In genomic region chr10:132363921-132364593, GRCh38 we compare ENCODE assay signal across 9 cellular contexts. TPM values are rescaled to one million over a fixed set of nuclear protein-coding genes. Genes with fewer than 3 reads are reported as not detected.
DNase-seq lines count a peak whose midpoint lies in the region; ATAC-seq, FAIRE-seq and TF ChIP-seq lines count a peak whose summit lies in the region.
"Had no signal": no experiment of that assay in that cellular context is flagged by ENCODE, and none has a peak within 500 bp of the region (broad histone marks: within the 10 kb centered on the region; RNA-seq: fewer than 3 reads in every experiment).

No MANE protein-coding gene starts in this region.

- H3K18ac ChIP-seq in H1 (ENCODE audit: extremely low read depth, low read length): no peak overlapping the region

- H3K14ac ChIP-seq in H1 (ENCODE audit: insufficient read length): no peak overlapping the region

- H3K4me3 ChIP-seq in H1 (ENCODE audit: extremely low read depth in 1 of 4, insufficient read depth in 2 of 4, low read depth in 3 of 4, low read length in 4 of 4) (no peak overlapping the region), neural progenitor cell (no peak overlapping the region), brain microvascular endothelial cell (ENCODE audit: low read depth, low read length) (no peak overlapping the region)

- H3K36me3 ChIP-seq in H1 (ENCODE audit: control insufficient read depth in 2 of 4, insufficient read depth in 4 of 4, low read length in 3 of 4): no peaks in the 10 kb centered on the region; a peak in 1 of 8 replicates
- no peaks in the 10 kb centered on the region for H3K36me3 ChIP-seq in neural progenitor cell
- H3K36me3 ChIP-seq in brain microvascular endothelial cell (replicated peaks): no peaks in the 10 kb centered on the region

- peaks cover 0 to 2% (median 0%) of the 10 kb centered on the region in 4 experiments; a peak in 1 of 7 replicates for H3K27me3 ChIP-seq in H1 (replicated peaks in 1 of 4; ENCODE audit: control insufficient read depth in 3 of 4, extremely low read depth in 1 of 4, insufficient read depth in 3 of 4, low read length in 3 of 4)
- no peaks in the 10 kb centered on the region for H3K27me3 ChIP-seq in neural progenitor cell
- no peaks in the 10 kb centered on the region for H3K27me3 ChIP-seq in brain microvascular endothelial cell (replicated peaks)

- H3K23me2 ChIP-seq in H1 (ENCODE audit: low read depth, low read length): peaks cover 7% of the 10 kb centered on the region; the same call in 1 of the 2 replicates

- H2BK20ac ChIP-seq in H1 (ENCODE audit: low read length): peak overlapping the region; percentile 1; the same call in 1 of the 2 replicates

- peak overlapping the region; percentile 100 for H3K4ac ChIP-seq in H1 (replicated peaks; ENCODE audit: insufficient read length, low read depth, low read length)

- peak overlapping the region; percentile 2; the same call in 1 of the 2 replicates for H2AK5ac ChIP-seq in H1 (ENCODE audit: low read depth, low read length)

- H3K9me3 ChIP-seq in H1 (ENCODE audit: insufficient read depth in 2 of 2, low read depth in 1 of 2, low read length in 1 of 2) (no peaks in the 10 kb centered on the region), neural progenitor cell (ENCODE audit: low read depth) (no peaks in the 10 kb centered on the region)

- H3K23ac ChIP-seq in H1 (ENCODE audit: insufficient read length): no peak overlapping the region

- H3K4me3 Mint-ChIP-seq in neural progenitor cell: no peak overlapping the region
- H3K4me3 Mint-ChIP-seq in glutamatergic neuron (ENCODE audit: unreplicated experiment): no peak overlapping the region

- peak overlapping the region; percentile 3; the same call in 1 of the 2 replicates for H2BK5ac ChIP-seq in H1 (ENCODE audit: low read depth, low read length)

- H3K4me2 ChIP-seq in H1 (ENCODE audit: insufficient read depth in 1 of 2, low read depth in 2 of 2, low read length in 2 of 2) (no peak overlapping the region), neural progenitor cell (no peak overlapping the region)

- CTCF ChIA-PET in GM10248 (lab: Yijun Ruan, JAX) (no interaction called here), H1 (lab: Charles Lee; ENCODE audit: partially characterized antibody) (interaction anchor here (1.0 to 4.8 kb wide), 9 partner anchors 9 to 289 kb away, joined by 3 to 54 read pairs (median 9); no protein-coding TSS in a partner anchor)

- no peak overlapping the region for H3K27ac Mint-ChIP-seq in neural progenitor cell
- H3K27ac Mint-ChIP-seq in glutamatergic neuron (ENCODE audit: unreplicated experiment): no peak overlapping the region

- TF ChIP-seq CTCF in GM10248 (IDR thresholded peaks at IDR 0.05; ENCODE audit: control extremely low read depth, extremely low read depth, low read depth, missing control alignments) (no peak), H1 (IDR thresholded peaks at IDR 0.05; ENCODE audit: control extremely low read depth in 1 of 3, insufficient read depth in 1 of 3, low read depth in 1 of 3, low read length in 3 of 3) (no peak), neural progenitor cell (IDR thresholded peaks at IDR 0.05) (no peak), brain microvascular endothelial cell (IDR thresholded peaks at IDR 0.05; ENCODE audit: low read depth, low read length, missing control alignments) (no peak), glutamatergic neuron (IDR thresholded peaks at IDR 0.05; ENCODE audit: partially characterized antibody, unreplicated experiment) (no peak)

- H3K4me1 Mint-ChIP-seq in neural progenitor cell (peaks cover 10% of the 10 kb centered on the region), glutamatergic neuron (ENCODE audit: low read depth, unreplicated experiment) (no peaks in the 10 kb centered on the region)

- H2BK15ac ChIP-seq in H1 (ENCODE audit: low read length): 0 out of 2 replicates have a peak overlapping the region, but pooled peaks have one; percentile 5

- no peak overlapping the region for H2AFZ ChIP-seq in H1 (ENCODE audit: low read length)
- H2AFZ ChIP-seq in neural progenitor cell (replicated peaks): no peak overlapping the region

- peak overlapping the region; percentile 99 for H4K91ac ChIP-seq in H1 (replicated peaks; ENCODE audit: insufficient read length, low read length)

- H3K9ac ChIP-seq in H1 (replicated peaks in 1 of 4; ENCODE audit: extremely low read depth in 1 of 4, low read depth in 3 of 4, low read length in 3 of 4) (peak overlapping the region in 1 of 4 experiments; percentile 0; a peak in 1 of 7 replicates), neural progenitor cell (no peak overlapping the region)

- H4K5ac ChIP-seq in H1 (ENCODE audit: insufficient read length, low read depth, low read length): peak overlapping the region; percentile 2

- 66 to 100% methylated on average over 3 to 16 of the region's 16 CpGs for WGBS in H1 (ENCODE audit: extremely low coverage in 1 of 2, insufficient coverage in 1 of 2, insufficient read length in 1 of 2, insufficient replicate concordance in 2 of 2, low coverage in 1 of 2, low lambda C conversion rate in 2 of 2, missing lambda C conversion rate in 1 of 2), 2 experiments

- peak overlapping the region; percentile 100 for H3K56ac ChIP-seq in H1 (replicated peaks; ENCODE audit: insufficient read length, low read depth, low read length)

- peaks cover 18% of the 10 kb centered on the region for H3K36me3 Mint-ChIP-seq in neural progenitor cell
- H3K36me3 Mint-ChIP-seq in glutamatergic neuron (ENCODE audit: unreplicated experiment): peaks cover 25% of the 10 kb centered on the region

- DNase-seq in GM10248 (ENCODE audit: extremely low spot score): peak; percentile 89
- DNase-seq in H1 (ENCODE audit: low read depth in 1 of 2, low spot score in 2 of 2): no peak
- DNase-seq in neural progenitor cell (ENCODE audit: low spot score): peak; percentile 58
- no peak for DNase-seq in brain microvascular endothelial cell
- no peak for DNase-seq in glutamatergic neuron
- DNase-seq in hippocampal formation (lab: John Stamatoyannopoulos, UW): no peak
- DNase-seq: NCI-H2171 had no signal

- H3K4me1 ChIP-seq in H1 (replicated peaks in 1 of 4; ENCODE audit: control insufficient read depth in 3 of 4, insufficient read depth in 4 of 4, low read length in 3 of 4) (no peaks in the 10 kb centered on the region), neural progenitor cell (no peaks in the 10 kb centered on the region)

- peak overlapping the region; percentile 3; the same call in 1 of the 2 replicates for H2BK12ac ChIP-seq in H1 (ENCODE audit: low read depth, low read length)

- no peak for TF ChIP-seq POLR2A in H1 (IDR thresholded peaks at IDR 0.05; ENCODE audit: control extremely low read depth in 1 of 2, low read depth in 2 of 2, low read length in 2 of 2)

- TF ChIP-seq EP300 in Ishikawa (IDR thresholded peaks at IDR 0.05; ENCODE audit: borderline replicate concordance) (no peak), H1 (IDR thresholded peaks at IDR 0.05; ENCODE audit: borderline replicate concordance in 1 of 2, low read depth in 2 of 2, low read length in 2 of 2) (no peak)

- FAIRE-seq in H1 (lab: Jason Lieb, UNC): peak; percentile 100

- no peaks in the 10 kb centered on the region for H3K79me2 ChIP-seq in H1 (ENCODE audit: control insufficient read depth in 1 of 2, insufficient read depth in 2 of 2, low read length in 2 of 2)
- H3K79me2 ChIP-seq in neural progenitor cell (ENCODE audit: low read depth): no peaks in the 10 kb centered on the region

- H4K20me1 ChIP-seq in H1 (replicated peaks in 1 of 2; ENCODE audit: control insufficient read depth in 1 of 2, insufficient read depth in 2 of 2, low read length in 2 of 2) (peaks cover 0 to 5% of the 10 kb centered on the region in 2 experiments), neural progenitor cell (ENCODE audit: low read depth) (no peaks in the 10 kb centered on the region)

- ATAC-seq in GM19467 (IDR thresholded peaks at IDR 0.05; ENCODE audit: unreplicated experiment): no peak

- H2BK120ac ChIP-seq in H1 (replicated peaks; ENCODE audit: low read depth, low read length): peak overlapping the region; percentile 92

- no peaks in the 10 kb centered on the region for H3K27me3 Mint-ChIP-seq in neural progenitor cell (ENCODE audit: insufficient read depth, low read depth)
- H3K27me3 Mint-ChIP-seq in glutamatergic neuron (ENCODE audit: unreplicated experiment): peaks cover 2% of the 10 kb centered on the region

- H3F3A ChIP-seq in neural progenitor cell (ENCODE audit: low read depth): no peaks in the 10 kb centered on the region

- POLR2A ChIA-PET in GM10248 (lab: Yijun Ruan, JAX) (no interaction called here), H1 (lab: Charles Lee; ENCODE audit: partially characterized antibody) (interaction anchor here (0.8 kb wide), 1 partner anchor 87 kb away, joined by 3 read pairs; no protein-coding TSS in a partner anchor)

- TF ChIP-seq RAD21 in Ishikawa (IDR thresholded peaks at IDR 0.05; ENCODE audit: low read depth) (no peak), H1 (IDR thresholded peaks at IDR 0.05 in 1 of 2, conservative IDR thresholded peaks at IDR 0.05 in 1 of 2; ENCODE audit: low read depth in 2 of 2, low read length in 2 of 2) (no peak)

- no peaks in the 10 kb centered on the region for H3K9me3 Mint-ChIP-seq in neural progenitor cell
- H3K9me3 Mint-ChIP-seq in glutamatergic neuron (ENCODE audit: unreplicated experiment): peaks cover 1% of the 10 kb centered on the region

- H3K79me1 ChIP-seq in H1 (ENCODE audit: low read depth, low read length): no peaks in the 10 kb centered on the region

- H3K27ac ChIP-seq in H1 (ENCODE audit: low read depth, low read length) (no peak overlapping the region), neural progenitor cell (no peak overlapping the region), brain microvascular endothelial cell (no peak overlapping the region)

- peak overlapping the region; percentile 63 for H4K8ac ChIP-seq in H1 (ENCODE audit: extremely low read depth, insufficient read depth, low read length)

- in situ Hi-C loops in brain microvascular endothelial cell (cut with HindIII; ENCODE audit: low pct_ligation_motif_present, low sequenced_read_pairs): no loop called here

RNA-seq across cellular contexts. Expression of gene LRRC27, which starts 32.1 kb away (rescaled TPM):
- 3.8 and 4.3 TPM in 2 replicates for total RNA-seq in H1 (2021; fragmentation: NEBNext Ultra II Directional; extraction: Animal tissue kit (Norgen Biotek cat#: 25700))
- 1.2 and 2.0 TPM in 2 replicates for polyA plus RNA-seq in H1 (2011; rRNA removed)
- polyA plus RNA-seq in H1 (2011; cell fraction: cytosol; rRNA removed): 3.1 TPM
- polyA plus RNA-seq in H1 (2011; cell fraction: nucleus; rRNA removed): 8.2 TPM
- polyA plus RNA-seq in H1 (2012, experiment 1 of 2): 2.8 to 4.0 TPM (median 2.9 TPM) in 4 replicates
- polyA plus RNA-seq in H1 (2012, experiment 2 of 2): 1.7 TPM
- polyA plus RNA-seq in H1 (2013, experiment 1 of 2): 3.6 TPM
- polyA plus RNA-seq in H1 (2013, experiment 2 of 2): 2.5 TPM
- 1.1 and 1.6 TPM in 2 replicates for polyA minus RNA-seq in H1 (2011; rRNA and poly(A)+ RNA removed)
- polyA minus RNA-seq in H1 (2011; cell fraction: cytosol; rRNA and poly(A)+ RNA removed): 0.88 TPM
- polyA minus RNA-seq in H1 (2011; cell fraction: nucleus; rRNA and poly(A)+ RNA removed): 4.0 TPM
- total RNA-seq in neural progenitor cell (ENCODE audit: low replicate concordance) (8.0 and 16.9 TPM in 2 replicates), glutamatergic neuron (ENCODE audit: unreplicated experiment) (13.8 TPM)

RNA-seq across cellular contexts. Expression of gene PWWP2B, which starts 32.9 kb away (rescaled TPM):
- 10.8 and 11.0 TPM in 2 replicates for total RNA-seq in H1 (2021; fragmentation: NEBNext Ultra II Directional; extraction: Animal tissue kit (Norgen Biotek cat#: 25700))
- 5.3 and 9.4 TPM in 2 replicates for polyA plus RNA-seq in H1 (2011; rRNA removed)
- polyA plus RNA-seq in H1 (2011; cell fraction: cytosol; rRNA removed): 7.2 TPM
- polyA plus RNA-seq in H1 (2011; cell fraction: nucleus; rRNA removed): 17.0 TPM
- polyA plus RNA-seq in H1 (2012, experiment 1 of 2): 4.8 to 8.4 TPM (median 8.0 TPM) in 4 replicates
- polyA plus RNA-seq in H1 (2012, experiment 2 of 2): 6.0 TPM
- 6.0 TPM for polyA plus RNA-seq in H1 (2013, experiment 1 of 2)
- polyA plus RNA-seq in H1 (2013, experiment 2 of 2): 5.5 TPM
- 1.2 and 1.4 TPM in 2 replicates for polyA minus RNA-seq in H1 (2011; rRNA and poly(A)+ RNA removed)
- 5.2 TPM for polyA minus RNA-seq in H1 (2011; cell fraction: cytosol; rRNA and poly(A)+ RNA removed)
- 7.0 TPM for polyA minus RNA-seq in H1 (2011; cell fraction: nucleus; rRNA and poly(A)+ RNA removed)
- total RNA-seq in neural progenitor cell (ENCODE audit: low replicate concordance) (0.34 and 1.5 TPM in 2 replicates), glutamatergic neuron (ENCODE audit: unreplicated experiment) (49.4 TPM)

RNA-seq across cellular contexts. Expression of gene STK32C, which starts 56.3 kb away (rescaled TPM):
- 15.6 and 17.3 TPM in 2 replicates for total RNA-seq in H1 (2021; fragmentation: NEBNext Ultra II Directional; extraction: Animal tissue kit (Norgen Biotek cat#: 25700))
- polyA plus RNA-seq in H1 (2011; rRNA removed): 10.6 and 18.1 TPM in 2 replicates
- 19.9 TPM for polyA plus RNA-seq in H1 (2011; cell fraction: cytosol; rRNA removed)
- polyA plus RNA-seq in H1 (2011; cell fraction: nucleus; rRNA removed): 22.0 TPM
- 13.4 to 23.5 TPM (median 20.3 TPM) in 4 replicates for polyA plus RNA-seq in H1 (2012, experiment 1 of 2)
- polyA plus RNA-seq in H1 (2012, experiment 2 of 2): 11.9 TPM
- polyA plus RNA-seq in H1 (2013, experiment 1 of 2): 11.6 TPM
- 10.9 TPM for polyA plus RNA-seq in H1 (2013, experiment 2 of 2)
- 7.3 and 11.0 TPM in 2 replicates for polyA minus RNA-seq in H1 (2011; rRNA and poly(A)+ RNA removed)
- 5.1 TPM for polyA minus RNA-seq in H1 (2011; cell fraction: cytosol; rRNA and poly(A)+ RNA removed)
- 8.8 TPM for polyA minus RNA-seq in H1 (2011; cell fraction: nucleus; rRNA and poly(A)+ RNA removed)
- total RNA-seq in neural progenitor cell (ENCODE audit: low replicate concordance) (2.5 and 13.5 TPM in 2 replicates), glutamatergic neuron (ENCODE audit: unreplicated experiment) (69.2 TPM)

Comparison
In these comparisons a context has a peak if more than half of its experiments do, and no peak if none do; other contexts are left out.
1. DNase-seq: peak in GM10248 (single experiment) and neural progenitor cell (single experiment); none in H1 (0 of 2), brain microvascular endothelial cell (single experiment), glutamatergic neuron (single experiment) and hippocampal formation (0 of 2).